In genomic region chr14:60485600-60486251, GRCh38 we compare ENCODE assay signal across 9 cellular contexts. TPM values are rescaled to one million over a fixed set of nuclear protein-coding genes. Genes with fewer than 3 reads are reported as not detected.
A peak's percentile ranks its signal among the peaks of the same experiment; 100 is the strongest.
DNase-seq lines count a peak whose midpoint lies in the region; ATAC-seq and TF ChIP-seq lines count a peak whose summit lies in the region.
"Had no signal": no experiment of that assay in that cellular context is flagged by ENCODE, and none has a peak within 500 bp of the region (broad histone marks: within the 10 kb centered on the region; RNA-seq: fewer than 3 reads in every experiment).

Gene C14orf39, minus strand, starts transcription at chr14:60486063. Its CDS starts 985 bp downstream, at chr14:60485078.

- peak within 1 kb of the TSS; percentile 7 for H3K4me3 ChIP-seq in right cardiac atrium (ENCODE audit: low read length)
- H3K4me3 ChIP-seq in left lung = no peak within 1 kb of the TSS
- H3K4me3 ChIP-seq in upper lobe of right lung = no peak within 1 kb of the TSS

- H3K27me3 Mint-ChIP-seq in activated T-cell treated with anti-CD3 and anti-CD28 coated beads, Interleukin-2, amount 50 U/mL, for 72 hours (ENCODE audit: low read depth) = peaks cover 3% of the 10 kb centered on the region

- H3K4me1 ChIP-seq in right cardiac atrium (ENCODE audit: control insufficient read depth, insufficient read depth, low read length) (no peaks in the 10 kb centered on the region), left lung (peaks cover 0 to 3% of the 10 kb centered on the region in 2 donors), upper lobe of right lung (no peaks in the 10 kb centered on the region)

- no peak for TF ChIP-seq CTCF in left lung (IDR thresholded peaks at IDR 0.05)
- no peak for TF ChIP-seq CTCF in upper lobe of right lung (IDR thresholded peaks at IDR 0.05)

- H3K36me3 Mint-ChIP-seq in activated T-cell treated with anti-CD3 and anti-CD28 coated beads, Interleukin-2, amount 50 U/mL, for 72 hours (ENCODE audit: insufficient read depth in 2 of 2) = peaks cover 0 to 1% of the 10 kb centered on the region in 2 donors

- no peaks in the 10 kb centered on the region for H3K36me3 ChIP-seq in left lung
- no peaks in the 10 kb centered on the region for H3K36me3 ChIP-seq in upper lobe of right lung

- H3K4me3 Mint-ChIP-seq in activated T-cell treated with anti-CD3 and anti-CD28 coated beads, Interleukin-2, amount 50 U/mL, for 72 hours = peak within 1 kb of the TSS; percentile 53 to 60

- 2% methylated on average over 57 of the region's 57 CpGs for WGBS in right cardiac atrium

- H3K27ac Mint-ChIP-seq in activated T-cell treated with anti-CD3 and anti-CD28 coated beads, Interleukin-2, amount 50 U/mL, for 72 hours = no peak within 1 kb of the TSS

- H3K27ac ChIP-seq in right cardiac atrium (ENCODE audit: low read length) (no peak within 1 kb of the TSS), left lung (no peak within 1 kb of the TSS), upper lobe of right lung (no peak within 1 kb of the TSS)

- peaks cover under 1 to 1% of the 10 kb centered on the region in 2 donors for H3K9me3 Mint-ChIP-seq in activated T-cell treated with anti-CD3 and anti-CD28 coated beads, Interleukin-2, amount 50 U/mL, for 72 hours

- peak in 1 of 3 donors; percentile 47 for DNase-seq in right cardiac atrium
- DNase-seq in Right ventricle myocardium inferior (ENCODE audit: missing footprints) = no peak
- DNase-seq in activated T-cell treated with anti-CD3 and anti-CD28 coated beads, Interleukin-2, amount 50 U/mL, for 72 hours = peak; percentile 22 to 26
- DNase-seq in left lung = peak in 1 of 2 donors; percentile 66
- DNase-seq in upper lobe of right lung = no peak
- DNase-seq in globus pallidus (ENCODE audit: low spot score) = no peak
- DNase-seq: NCI-H748 treated with DMSO at 0.1 percent for 48 hours had no signal

- ATAC-seq in right cardiac atrium = peak in 1 of 2 donors; percentile 52
- ATAC-seq in Right ventricle myocardium inferior = no peak
- ATAC-seq in activated T-cell treated with anti-CD3 and anti-CD28 coated beads, Interleukin-2, amount 50 U/mL, for 72 hours (replicated peaks in 1 of 2) = peak; percentile 64 to 66
- ATAC-seq in left lung = peak; percentile 19
- ATAC-seq in upper lobe of right lung = peak; percentile 19
- ATAC-seq in HG03571 (IDR thresholded peaks at IDR 0.05; ENCODE audit: unreplicated experiment) = no peak
- ATAC-seq in GM21737 (IDR thresholded peaks at IDR 0.05; ENCODE audit: unreplicated experiment) = no peak

- H3K27me3 ChIP-seq in right cardiac atrium (ENCODE audit: control insufficient read depth, insufficient read depth) = no peaks in the 10 kb centered on the region
- H3K27me3 ChIP-seq in left lung = peaks cover 38 to 80% of the 10 kb centered on the region in 2 donors
- peaks cover 60% of the 10 kb centered on the region for H3K27me3 ChIP-seq in upper lobe of right lung

- H3K9me3 ChIP-seq in right cardiac atrium (ENCODE audit: control insufficient read depth, low read length) (no peaks in the 10 kb centered on the region), left lung (no peaks in the 10 kb centered on the region), upper lobe of right lung (no peaks in the 10 kb centered on the region)

- H3K4me1 Mint-ChIP-seq in activated T-cell treated with anti-CD3 and anti-CD28 coated beads, Interleukin-2, amount 50 U/mL, for 72 hours (ENCODE audit: low read depth) = no peaks in the 10 kb centered on the region

- intact Hi-C loops in right cardiac atrium (cut with DNase I) = no loop called here
- intact Hi-C loops in Right ventricle myocardium inferior (cut with DNase I) = no loop called here
- intact Hi-C loops in left lung (cut with DNase I) = no loop called here
- intact Hi-C loops in upper lobe of right lung (cut with DNase I) = no loop called here

RNA-seq across cellular contexts. Expression of gene C14orf39, which starts in this region (rescaled TPM):
- total RNA-seq in right cardiac atrium = not detected
- not detected for polyA plus RNA-seq in right cardiac atrium
- not detected for total RNA-seq in Right ventricle myocardium inferior
- total RNA-seq in activated T-cell treated with anti-CD3 and anti-CD28 coated beads, Interleukin-2, amount 50 U/mL, for 72 hours = not detected
- not detected for total RNA-seq in left lung
- not detected for total RNA-seq in upper lobe of right lung

Comparison
In these comparisons a context has a peak if more than half of its experiments do, and no peak if none do; other contexts are left out.
1. Peak in DNase-seq and ATAC-seq in activated T-cell treated with anti-CD3 and anti-CD28 coated beads, Interleukin-2, amount 50 U/mL, for 72 hours; RNA of the gene not detected or under 1 TPM.
2. Peak in ATAC-seq in left lung; RNA of the gene not detected or under 1 TPM.
3. Peak in ATAC-seq in upper lobe of right lung; RNA of the gene not detected or under 1 TPM.